8 cellular contexts compared by ENCODE assay signal in genomic region chr11:83007909-83008580, GRCh38.
DNase-seq lines count a peak whose midpoint lies in the region; ATAC-seq, FAIRE-seq and TF ChIP-seq lines count a peak whose summit lies in the region.

No MANE protein-coding gene starts in this region.

- TF ChIP-seq CTCF in left ventricle myocardium inferior (IDR thresholded peaks at IDR 0.05; ENCODE audit: borderline replicate concordance), result no peak

- no peak for TF ChIP-seq POLR2A in GM18505 (IDR thresholded peaks at IDR 0.05; ENCODE audit: borderline replicate concordance, extremely low read depth, insufficient read depth, insufficient read length)

- peak overlapping the region; percentile 16 for H3K4me3 Mint-ChIP-seq in T-helper 2 cell treated with Interferon-gamma antibody and Interleukin-4, amounts not matched to agents 5 μg/mL and 100 μg/mL, for 36 hours

- DNase-seq in T-helper 2 cell treated with Interferon-gamma antibody and Interleukin-4, amounts not matched to agents 5 μg/mL and 100 μg/mL, for 36 hours (ENCODE audit: low spot score), result no peak
- DNase-seq in left ventricle myocardium inferior (peak; percentile 55), sciatic nerve (ENCODE audit: low spot score) (no peak), NK-92 (lab: John Stamatoyannopoulos, UW; ENCODE audit: unreplicated experiment) (no peak), HTR-8/SVneo (ENCODE audit: insufficient read length, low spot score) (no peak)
- no peak for DNase-seq in effector memory CD4-positive, alpha-beta T cell

- FAIRE-seq in HTR-8/SVneo (lab: Jason Lieb, UNC), result no peak

- intact Hi-C loops in left ventricle myocardium inferior (cut with micrococcal nuclease) (loop anchor here (10.0 kb wide), 1 partner anchor 57 kb away; no protein-coding TSS in a partner anchor), sciatic nerve (cut with DNase I) (no loop called here)

- no peaks in the 10 kb centered on the region for H3K9me3 ChIP-seq in left ventricle myocardium inferior (replicated peaks)
- no peaks in the 10 kb centered on the region for H3K9me3 ChIP-seq in effector memory CD4-positive, alpha-beta T cell (ENCODE audit: control insufficient read depth, low read length)

- peak overlapping the region; percentile 4 for H3K27ac Mint-ChIP-seq in T-helper 2 cell treated with Interferon-gamma antibody and Interleukin-4, amounts not matched to agents 5 μg/mL and 100 μg/mL, for 36 hours

- H3K27me3 Mint-ChIP-seq in T-helper 2 cell treated with Interferon-gamma antibody and Interleukin-4, amounts not matched to agents 5 μg/mL and 100 μg/mL, for 36 hours (ENCODE audit: low read depth), result no peaks in the 10 kb centered on the region

- peak overlapping the region; percentile 81 for H3K27ac ChIP-seq in left ventricle myocardium inferior (replicated peaks)
- no peak overlapping the region for H3K27ac ChIP-seq in effector memory CD4-positive, alpha-beta T cell (ENCODE audit: insufficient read depth, low read length, poor library complexity, severe bottlenecking)

- H3K36me3 ChIP-seq in left ventricle myocardium inferior, result no peaks in the 10 kb centered on the region
- H3K36me3 ChIP-seq in effector memory CD4-positive, alpha-beta T cell (ENCODE audit: control insufficient read depth, insufficient read depth, low read length), result no peaks in the 10 kb centered on the region

- H3K27me3 ChIP-seq in left ventricle myocardium inferior (ENCODE audit: low read depth), result no peaks in the 10 kb centered on the region
- no peaks in the 10 kb centered on the region for H3K27me3 ChIP-seq in effector memory CD4-positive, alpha-beta T cell (replicated peaks; ENCODE audit: control insufficient read depth, insufficient read depth, low read length, poor library complexity, severe bottlenecking)

- peaks cover 82% of the 10 kb centered on the region for H3K4me1 ChIP-seq in left ventricle myocardium inferior
- no peaks in the 10 kb centered on the region for H3K4me1 ChIP-seq in effector memory CD4-positive, alpha-beta T cell (ENCODE audit: control insufficient read depth, insufficient read depth, low read length, poor library complexity, severe bottlenecking)

- H3K36me3 Mint-ChIP-seq in T-helper 2 cell treated with Interferon-gamma antibody and Interleukin-4, amounts not matched to agents 5 μg/mL and 100 μg/mL, for 36 hours (ENCODE audit: low read depth), result peaks cover 2% of the 10 kb centered on the region

- no peaks in the 10 kb centered on the region for H3K9me3 Mint-ChIP-seq in T-helper 2 cell treated with Interferon-gamma antibody and Interleukin-4, amounts not matched to agents 5 μg/mL and 100 μg/mL, for 36 hours

- ATAC-seq in GM18505 (IDR thresholded peaks at IDR 0.05; ENCODE audit: unreplicated experiment) (peak; percentile 41), HG03025 (IDR thresholded peaks at IDR 0.05; ENCODE audit: low FRiP score, unreplicated experiment) (peak; percentile 48), sciatic nerve (peak; percentile 70)

- H3K4me1 Mint-ChIP-seq in T-helper 2 cell treated with Interferon-gamma antibody and Interleukin-4, amounts not matched to agents 5 μg/mL and 100 μg/mL, for 36 hours (ENCODE audit: low read depth), result peaks cover 41% of the 10 kb centered on the region

- H3K4me3 ChIP-seq in left ventricle myocardium inferior, result peak overlapping the region; percentile 14
- no peak overlapping the region for H3K4me3 ChIP-seq in effector memory CD4-positive, alpha-beta T cell (ENCODE audit: insufficient read depth, low read depth, low read length, poor library complexity, severe bottlenecking)
